In the genomic region with DNA sequence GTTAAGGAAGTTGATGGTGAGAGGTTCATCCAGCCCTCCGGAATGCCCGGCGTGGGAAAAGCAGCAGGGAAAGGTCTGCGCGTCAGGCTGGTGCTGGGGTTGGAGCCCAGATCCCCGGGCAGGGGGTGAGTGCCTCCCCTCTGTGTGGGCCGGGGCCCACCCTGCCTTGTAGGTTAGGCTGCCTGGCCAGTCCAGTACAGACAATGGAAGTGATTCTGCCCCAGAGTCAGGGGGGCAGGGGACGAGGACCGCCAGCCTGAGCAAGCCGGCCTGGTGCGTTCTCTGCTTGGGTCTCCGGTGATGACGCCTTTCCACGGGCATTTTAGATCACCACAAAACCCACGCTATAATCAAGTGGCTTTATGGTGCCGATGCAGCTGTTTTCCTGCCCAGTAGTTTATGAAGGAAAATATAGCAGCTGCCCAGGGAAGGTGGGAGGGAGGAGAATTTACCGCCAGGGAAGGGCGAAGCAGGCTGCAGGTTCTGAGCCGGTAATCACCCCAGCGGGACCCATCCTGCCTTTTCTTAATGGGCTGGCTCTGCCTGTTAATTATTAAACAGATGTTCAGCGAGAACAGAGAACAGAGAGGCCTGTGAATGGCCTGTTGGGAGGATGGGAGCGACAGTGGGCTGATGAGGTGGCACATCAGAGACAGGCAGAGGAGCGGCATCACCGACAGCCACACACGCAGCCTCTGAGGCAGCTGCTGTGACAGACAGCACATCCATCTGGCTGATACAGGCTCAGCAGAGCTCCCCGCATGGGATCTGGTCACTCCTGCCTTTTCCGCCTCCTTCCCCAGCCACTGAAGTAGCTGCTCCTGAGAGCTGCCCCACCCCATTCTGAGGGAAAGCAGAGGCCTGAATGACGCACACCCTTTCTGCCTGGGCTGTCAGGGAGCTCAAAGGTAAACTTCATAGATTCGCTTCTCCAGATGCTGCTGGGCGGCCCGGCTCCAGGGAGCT, we compare ENCODE assay signal across 10 cellular contexts. TPM values are rescaled to one million over a fixed set of nuclear protein-coding genes. Genes with fewer than 3 reads are reported as not detected.
DNase-seq lines count a peak whose midpoint lies in the region; ATAC-seq and TF ChIP-seq lines count a peak whose summit lies in the region.
"Had no signal": no experiment of that assay in that cellular context is flagged by ENCODE, and none has a peak within 500 bp of the region (broad histone marks: within the 10 kb centered on the region; RNA-seq: fewer than 3 reads in every experiment).

No MANE protein-coding gene starts in this region.

- TF ChIP-seq CTCF in RWPE2 (IDR thresholded peaks at IDR 0.05; ENCODE audit: poor library complexity, severe bottlenecking) (no peak), foreskin fibroblast (IDR thresholded peaks at IDR 0.05; ENCODE audit: low read depth, low read length) (no peak), esophagus muscularis mucosa (IDR thresholded peaks at IDR 0.05) (no peak)

- H3K4me1 ChIP-seq in ES-I3 (ENCODE audit: insufficient read depth, low read length) (peaks cover 19% of the 10 kb centered on the region), RWPE2 (ENCODE audit: insufficient read depth, poor library complexity, severe bottlenecking) (peaks cover 13% of the 10 kb centered on the region), esophagus muscularis mucosa (no peaks in the 10 kb centered on the region)

- ATAC-seq in RWPE2 (ENCODE audit: low read depth) (peak; percentile 64), GM21528 (IDR thresholded peaks at IDR 0.05; ENCODE audit: low FRiP score, unreplicated experiment) (no peak)
- ATAC-seq: HCT116 had no signal

- DNase-seq in RWPE2 (ENCODE audit: low spot score) (no peak), foreskin fibroblast (peak; percentile 39 to 67), posterior vena cava (ENCODE audit: low spot score) (peak; percentile 58), esophagus muscularis mucosa (ENCODE audit: extremely low spot score) (no peak), KBM-7 (no peak), OCI-M1 (lab: John Stamatoyannopoulos, UW) (no peak)

- no peak for TF ChIP-seq POLR2A in esophagus muscularis mucosa (IDR thresholded peaks at IDR 0.05; ENCODE audit: low read depth)

- peak overlapping the region; percentile 19; the same call in 1 of the 2 replicates for H3K9ac ChIP-seq in ES-I3 (ENCODE audit: low read depth, low read length)

- H3K27me3 ChIP-seq in RWPE2 (ENCODE audit: insufficient read depth, poor library complexity, severe bottlenecking) (no peaks in the 10 kb centered on the region), esophagus muscularis mucosa (no peaks in the 10 kb centered on the region)
- H3K27me3 ChIP-seq: tibial nerve had no signal

- intact Hi-C loops in posterior vena cava (cut with DNase I), result no loop called here
- intact Hi-C loops in esophagus muscularis mucosa (cut with DNase I), result no loop called here

- H3K9me3 ChIP-seq in ES-I3 (ENCODE audit: control insufficient read depth, insufficient read depth, low read length) (no peaks in the 10 kb centered on the region), RWPE2 (ENCODE audit: severe bottlenecking) (no peaks in the 10 kb centered on the region), esophagus muscularis mucosa (no peaks in the 10 kb centered on the region)
- H3K9me3 ChIP-seq: tibial nerve had no signal

- H3K4me3 ChIP-seq in RWPE2 (ENCODE audit: severe bottlenecking) (no peak overlapping the region), foreskin fibroblast (ENCODE audit: low read depth in 1 of 2, low read length in 2 of 2) (no peak overlapping the region), esophagus muscularis mucosa (no peak overlapping the region)
- H3K4me3 ChIP-seq: tibial nerve had no signal

- TF ChIP-seq EP300 in esophagus muscularis mucosa (IDR thresholded peaks at IDR 0.05), result no peak

- H3K36me3 ChIP-seq in ES-I3 (ENCODE audit: insufficient read depth, low read length) (no peaks in the 10 kb centered on the region), RWPE2 (ENCODE audit: low read depth) (no peaks in the 10 kb centered on the region), esophagus muscularis mucosa (peaks cover 0 to 36% (median 11%) of the 10 kb centered on the region in 4 donors)

- H3K27ac ChIP-seq in RWPE2 (ENCODE audit: poor library complexity, severe bottlenecking), result peak overlapping the region; percentile 39
- H3K27ac ChIP-seq in esophagus muscularis mucosa (replicated peaks in 1 of 4), result no peak overlapping the region

- WGBS in esophagus muscularis mucosa, result 84% methylated on average over 29 of the region's 31 CpGs

- in situ Hi-C loops in KBM-7 (cut with MboI; ENCODE audit: low pct_unique_long_range_greater_than_20kb, low sequenced_read_pairs), result loop anchor here (25.0 kb wide), 1 partner anchor 533 kb away; no protein-coding TSS in a partner anchor

RNA-seq across cellular contexts. Expression of a gene that starts 35.2 kb away (rescaled TPM):
- 1 to 10 TPM; 3.1 to 3.4 TPM for total RNA-seq in posterior vena cava
- 10 to 100 TPM in 3 of 4 donors, 1 to 10 TPM in 1; 9.1 to 18.7 (median 14.6) TPM for total RNA-seq in esophagus muscularis mucosa

Comparison
In these comparisons a context has a peak if more than half of its experiments do, and no peak if none do; other contexts are left out.
1. DNase-seq: peak in foreskin fibroblast (2 of 2) and posterior vena cava (single experiment); none in RWPE2 (single experiment), esophagus muscularis mucosa (single experiment), KBM-7 (single experiment) and OCI-M1 (single experiment).